In genomic region chr5:61398440-61398839, GRCh38 we compare ENCODE assay signal across 34 cellular contexts.
"Had no signal": no experiment of that assay in that cellular context is flagged by ENCODE, and none has a peak within 500 bp of the region (broad histone marks: within the 10 kb centered on the region; RNA-seq: fewer than 3 reads in every experiment).

No MANE protein-coding gene starts in this region.

- H3K4me3 ChIP-seq: MG63 had no signal

- DNase-seq: Karpas-422, Kasumi-1, MG63, MM.1S, MV-4-11, NCI-H1048, NCI-H1092, NCI-H1092 treated with DMSO at 0.1 percent for 48 hours, NCI-H1105, NCI-H1105 treated with DMSO at 0.1 percent for 48 hours, NCI-H1417 treated with DMSO at 0.1 percent for 48 hours, NCI-H1436, NCI-H1436 treated with DMSO at 0.1 percent for 48 hours, NCI-H146, NCI-H1694, NCI-H1694 treated with DMSO at 0.1 percent for 48 hours, NCI-H187, NCI-H187 treated with DMSO at 0.1 percent for 48 hours, NCI-H1930, NCI-H2029, NCI-H2029 treated with DMSO at 0.1 percent for 48 hours, NCI-H2081, NCI-H2081 treated with DMSO at 0.1 percent for 48 hours, NCI-H2107, NCI-H2171, NCI-H2171 treated with DMSO at 0.1 percent for 48 hours, NCI-H2227 treated with DMSO at 0.1 percent for 48 hours, NCI-H226, NCI-H345, NCI-H446, NCI-H446 treated with DMSO at 0.1 percent for 48 hours, NCI-H510A, NCI-H510A treated with DMSO at 0.1 percent for 48 hours, NCI-H524 had no signal

- H3K27me3 ChIP-seq: MG63 had no signal

- H3K9me3 ChIP-seq: MG63 had no signal

- H3K36me3 ChIP-seq: MG63 had no signal
